8 cellular contexts compared by ENCODE assay signal in the genomic region with DNA sequence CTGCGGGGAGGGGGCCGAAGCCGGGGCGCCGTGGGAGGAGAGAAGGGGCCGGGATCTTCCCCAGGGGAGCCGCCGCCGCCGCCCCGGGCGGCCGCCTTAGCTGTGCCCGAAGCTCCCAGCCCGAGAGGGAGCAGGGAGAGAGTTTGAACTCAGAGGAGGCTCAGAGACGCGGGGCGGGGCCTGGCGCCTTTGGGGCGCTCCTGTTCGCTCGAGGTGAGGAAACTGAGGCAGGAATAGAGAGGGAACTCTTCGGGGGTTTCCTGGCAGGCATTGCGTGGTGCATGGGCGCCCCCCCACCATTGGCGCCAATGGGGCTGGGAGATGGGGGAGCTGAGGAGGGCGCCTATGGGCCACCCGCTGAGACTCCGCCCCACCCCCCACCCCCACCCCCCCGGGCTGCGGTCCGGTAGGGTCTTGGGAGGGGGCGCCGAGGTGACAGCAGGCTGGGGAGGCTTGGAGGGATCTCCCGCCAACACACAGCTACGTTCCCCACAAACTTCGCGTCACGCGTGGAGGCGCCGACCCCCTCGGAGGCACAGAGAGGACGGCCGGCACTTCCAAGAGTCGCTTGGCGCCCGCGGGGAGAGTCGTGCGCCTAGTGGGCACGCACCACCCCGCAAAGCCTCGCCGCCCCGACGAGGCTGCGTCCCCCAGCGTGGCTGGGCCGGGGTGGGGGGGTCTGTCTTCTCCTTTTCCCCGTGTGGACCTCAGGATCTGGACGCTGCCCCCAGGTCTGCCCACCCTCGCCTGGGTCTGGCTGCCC. TPM values are rescaled to one million over a fixed set of nuclear protein-coding genes. Genes with fewer than 3 reads are reported as not detected.
A peak's percentile ranks its signal among the peaks of the same experiment; 100 is the strongest.
DNase-seq lines count a peak whose midpoint lies in the region; ATAC-seq and TF ChIP-seq lines count a peak whose summit lies in the region.

No MANE protein-coding gene starts in this region.

- no peak for ATAC-seq in HG02623 (IDR thresholded peaks at IDR 0.05; ENCODE audit: unreplicated experiment)
- no peak for ATAC-seq in HG02571 (IDR thresholded peaks at IDR 0.05; ENCODE audit: unreplicated experiment)

- peaks cover 11% of the 10 kb centered on the region for H3K36me3 ChIP-seq in GM06990 (ENCODE audit: control insufficient read depth, insufficient read depth, low read length)

- DNase-seq in GM06990 (ENCODE audit: extremely low read depth, insufficient read length) (peak; percentile 55), NCI-H69 (lab: John Stamatoyannopoulos, UW) (peak; percentile 47), hepatic stellate cell (ENCODE audit: low spot score) (peak; percentile 65), retinal pigment epithelial cell (ENCODE audit: low read depth) (no peak), DMS79 (lab: John Stamatoyannopoulos, UW) (no peak)

- peak overlapping the region; percentile 71 for H3K27ac ChIP-seq in adipose tissue (ENCODE audit: low read depth, low read length)

- H3K4me3 ChIP-seq in GM06990 (replicated peaks; ENCODE audit: low read depth, low read length), result peak overlapping the region; percentile 88
- H3K4me3 ChIP-seq in retinal pigment epithelial cell (ENCODE audit: low read length), result peak overlapping the region; percentile 74

- no peaks in the 10 kb centered on the region for H3K27me3 ChIP-seq in GM06990 (replicated peaks; ENCODE audit: control insufficient read depth, insufficient read depth, low read length)

- TF ChIP-seq CTCF in GM06990 (IDR thresholded peaks at IDR 0.05; ENCODE audit: insufficient read depth, low read length, poor library complexity, severe bottlenecking) (no peak), retinal pigment epithelial cell (conservative IDR thresholded peaks at IDR 0.05; ENCODE audit: low read depth, low read length) (no peak)

- 0 to 1% (median 1%) methylated on average over 56 to 60 of the region's 63 CpGs for whole genome bisulfite sequencing in adipose tissue, 3 donors

RNA-seq across cellular contexts. Expression of a gene that starts 0.7 kb away (rescaled TPM):
- 100 to 1,000 TPM in 2 of 3 donors, 10 to 100 TPM in 1; 72.0 to 134 (median 132) TPM for polyA plus RNA-seq in adipose tissue

RNA-seq across cellular contexts. Expression of a gene that starts 18.3 kb away (rescaled TPM):
- polyA plus RNA-seq in adipose tissue, result 10 to 100 TPM in 1 of 3 donors, 1 to 10 TPM in 2; 5.6 to 59.0 (median 7.0) TPM

RNA-seq across cellular contexts. Expression of a gene that starts 18.6 kb away (rescaled TPM):
- polyA plus RNA-seq in adipose tissue, result 1 to 10 TPM in 1 of 3 donors, under 1 TPM in 1, not detected in 1; 0.15 to 9.2 TPM

RNA-seq across cellular contexts. Expression of a gene that starts 43.7 kb away (rescaled TPM):
- under 1 TPM in 2 of 3 donors, not detected in 1; 0.10 to 0.67 TPM for polyA plus RNA-seq in adipose tissue

Comparison
In these comparisons a context has a peak if more than half of its experiments do, and no peak if none do; other contexts are left out.
1. DNase-seq: peak in GM06990 (single experiment), NCI-H69 (single experiment) and hepatic stellate cell (single experiment); none in retinal pigment epithelial cell (single experiment) and DMS79 (single experiment).